8 cellular contexts compared by ENCODE assay signal in genomic region chr11:64146036-64146943, GRCh38. TPM values are rescaled to one million over a fixed set of nuclear protein-coding genes. Genes with fewer than 3 reads are reported as not detected.
DNase-seq lines count a peak whose midpoint lies in the region; TF ChIP-seq lines count a peak whose summit lies in the region.

No MANE protein-coding gene starts in this region.

- peak; percentile 38 to 64 for DNase-seq in AML-193 (lab: John Stamatoyannopoulos, UW)
- DNase-seq in GM23248, result peak; percentile 59
- DNase-seq in NT2/D1 (ENCODE audit: low read depth, low spot score), result no peak
- DNase-seq in activated CD8-positive, alpha-beta memory T cell treated with anti-CD3 and anti-CD28 coated beads, Interleukin-2, amount 50 U/mL, for 48 hours, result peak; percentile 82
- DNase-seq in esophagus squamous epithelium (lab: John Stamatoyannopoulos, UW), result no peak
- peak; percentile 98 for DNase-seq in osteoblast (ENCODE audit: insufficient read length, low spot score, missing footprints)
- DNase-seq in NCI-H446 treated with DMSO at 0.1 percent for 48 hours (lab: John Stamatoyannopoulos, UW), result no peak
- DNase-seq in foreskin melanocyte, result no peak

- 84% methylated on average over 19 to 21 of the region's 22 CpGs for WGBS in GM23248 (ENCODE audit: low coverage in 1 of 2, low lambda C conversion rate in 2 of 2, missing lambda C conversion rate in 2 of 2), 2 experiments
- 78 to 92% methylated on average over 8 to 12 of the region's 22 CpGs for WGBS in esophagus squamous epithelium, 2 donors

- no peaks in the 10 kb centered on the region for H3K9me3 ChIP-seq in GM23248 (ENCODE audit: low read depth)
- H3K9me3 ChIP-seq in NT2/D1 (ENCODE audit: insufficient read depth, low read length), result no peaks in the 10 kb centered on the region
- no peaks in the 10 kb centered on the region for H3K9me3 ChIP-seq in esophagus squamous epithelium
- no peaks in the 10 kb centered on the region for H3K9me3 ChIP-seq in osteoblast (ENCODE audit: low read depth, low read length)

- H3K27me3 ChIP-seq in GM23248 (replicated peaks; ENCODE audit: insufficient read depth), result no peaks in the 10 kb centered on the region
- peaks cover 12% of the 10 kb centered on the region for H3K27me3 ChIP-seq in NT2/D1 (ENCODE audit: insufficient read depth, insufficient read length)
- no peaks in the 10 kb centered on the region for H3K27me3 ChIP-seq in esophagus squamous epithelium
- no peaks in the 10 kb centered on the region for H3K27me3 ChIP-seq in osteoblast (ENCODE audit: insufficient read depth, low read length)

- no peak overlapping the region for H3K27ac ChIP-seq in GM23248
- no peak overlapping the region for H3K27ac ChIP-seq in esophagus squamous epithelium
- no peak overlapping the region for H3K27ac ChIP-seq in osteoblast (ENCODE audit: low read depth, low read length)

- H3K4me3 ChIP-seq in GM23248 (no peak overlapping the region), NT2/D1 (ENCODE audit: insufficient read length, low read depth) (no peak overlapping the region), esophagus squamous epithelium (no peak overlapping the region), osteoblast (ENCODE audit: insufficient read depth, low read length) (no peak overlapping the region)

- H3K9ac ChIP-seq in GM23248 (no peak overlapping the region), NT2/D1 (ENCODE audit: insufficient read length, low read depth) (peak overlapping the region; percentile 46)

- H3K36me3 ChIP-seq in GM23248 (ENCODE audit: low read depth) (no peaks in the 10 kb centered on the region), NT2/D1 (ENCODE audit: insufficient read depth, insufficient read length, low read length) (no peaks in the 10 kb centered on the region), esophagus squamous epithelium (peaks cover 0 to 18% (median 0%) of the 10 kb centered on the region in 3 donors), osteoblast (ENCODE audit: insufficient read depth, low read length) (no peaks in the 10 kb centered on the region)

- TF ChIP-seq CTCF in esophagus squamous epithelium (IDR thresholded peaks at IDR 0.05), result peak; percentile 52 to 77 (median 62)
- TF ChIP-seq CTCF in osteoblast (IDR thresholded peaks at IDR 0.05; ENCODE audit: extremely low read depth, low read depth, low read length), result peak; percentile 77

- H3F3A ChIP-seq in GM23248 (ENCODE audit: insufficient read depth), result no peaks in the 10 kb centered on the region

- no peaks in the 10 kb centered on the region for H4K20me1 ChIP-seq in GM23248 (ENCODE audit: insufficient read depth)
- peaks cover 9% of the 10 kb centered on the region for H4K20me1 ChIP-seq in osteoblast (ENCODE audit: insufficient read depth, low read length)

- no peaks in the 10 kb centered on the region for H3K4me1 ChIP-seq in GM23248 (ENCODE audit: insufficient read depth)
- peaks cover 15% of the 10 kb centered on the region for H3K4me1 ChIP-seq in NT2/D1 (ENCODE audit: insufficient read depth, insufficient read length)
- H3K4me1 ChIP-seq in esophagus squamous epithelium, result peaks cover 0 to 32% (median 9%) of the 10 kb centered on the region in 3 donors
- H3K4me1 ChIP-seq in osteoblast (ENCODE audit: insufficient read depth, low read length), result peaks cover 4% of the 10 kb centered on the region

- intact Hi-C loops in esophagus squamous epithelium (cut with DNase I), result loop anchor here (2.0 to 10.0 kb wide), 2 partner anchors 145 to 311 kb away; partner anchors contain the start of gene MARK2

- no peak for TF ChIP-seq POLR2A in esophagus squamous epithelium (IDR thresholded peaks at IDR 0.05)

- H3K4me2 ChIP-seq in GM23248 (ENCODE audit: unreplicated experiment), result no peak overlapping the region
- no peak overlapping the region for H3K4me2 ChIP-seq in osteoblast (ENCODE audit: insufficient read depth, low read length)

- no peak overlapping the region for H2AFZ ChIP-seq in GM23248
- H2AFZ ChIP-seq in osteoblast (ENCODE audit: low read length), result no peak overlapping the region

- in situ Hi-C loops in GM23248 (cut with MboI), result loop anchor here (10.0 kb wide), 1 partner anchor 141 kb away; no protein-coding TSS in a partner anchor

- no peaks in the 10 kb centered on the region for H3K79me2 ChIP-seq in GM23248 (ENCODE audit: insufficient read depth)
- no peaks in the 10 kb centered on the region for H3K79me2 ChIP-seq in osteoblast (ENCODE audit: insufficient read depth, low read length)

- no peaks in the 10 kb centered on the region for H3K9me2 ChIP-seq in GM23248 (ENCODE audit: insufficient read depth)

RNA-seq across cellular contexts. Expression of gene MACROD1, which starts 19.6 kb away (rescaled TPM):
- total RNA-seq in GM23248 (2014; rRNA removed; shearing (Covaris generic)), result 21.0 and 403 TPM in 2 replicates
- 18.6 and 21.2 TPM in 2 replicates for polyA plus RNA-seq in GM23248 (2016; fragmentation: Nextera tagmentation; extraction: Ambion mirVana)
- total RNA-seq in esophagus squamous epithelium (10 to 100 TPM; 10.4 to 31.5 (median 19.5) TPM), osteoblast (17.7 TPM in 2 replicates)

RNA-seq across cellular contexts. Expression of gene STIP1, which starts 39.7 kb away (rescaled TPM):
- 115 and 123 TPM in 2 replicates for total RNA-seq in GM23248 (2014; rRNA removed; shearing (Covaris generic))
- polyA plus RNA-seq in GM23248 (2016; fragmentation: Nextera tagmentation; extraction: Ambion mirVana), result 128 and 132 TPM in 2 replicates
- total RNA-seq in esophagus squamous epithelium (100 to 1,000 TPM in 2 of 4 donors, 10 to 100 TPM in 2; 81.6 to 116 (median 104) TPM), osteoblast (85.5 and 94.5 TPM in 2 replicates)

Comparison
In these comparisons a context has a peak if more than half of its experiments do, and no peak if none do; other contexts are left out.
1. DNase-seq: peak in AML-193 (2 of 2), GM23248 (single experiment), activated CD8-positive, alpha-beta memory T cell treated with anti-CD3 and anti-CD28 coated beads, Interleukin-2, amount 50 U/mL, for 48 hours (single experiment) and osteoblast (single experiment); none in NT2/D1 (single experiment), esophagus squamous epithelium (single experiment), NCI-H446 treated with DMSO at 0.1 percent for 48 hours (single experiment) and foreskin melanocyte (single experiment).